7 cellular contexts compared by ENCODE assay signal in genomic region chr4:140326395-140326993, GRCh38. TPM values are rescaled to one million over a fixed set of nuclear protein-coding genes. Genes with fewer than 3 reads are reported as not detected.
DNase-seq lines count a peak whose midpoint lies in the region; ATAC-seq, FAIRE-seq and TF ChIP-seq lines count a peak whose summit lies in the region.

No MANE protein-coding gene starts in this region.

- ATAC-seq in body of pancreas (no peak), upper lobe of right lung (peak; percentile 83), HG03442 (IDR thresholded peaks at IDR 0.05; ENCODE audit: unreplicated experiment) (no peak)

- H3K4me1 ChIP-seq in body of pancreas (no peaks in the 10 kb centered on the region), keratinocyte (ENCODE audit: control insufficient read depth, extremely low read depth, insufficient read depth, low read length) (no peaks in the 10 kb centered on the region), upper lobe of right lung (no peaks in the 10 kb centered on the region)

- intact Hi-C loops in body of pancreas (cut with DNase I) (no loop called here), upper lobe of right lung (cut with DNase I) (no loop called here)

- H3K9me1 ChIP-seq in keratinocyte (ENCODE audit: control insufficient read depth, extremely low read depth, insufficient read depth, low read length): no peaks in the 10 kb centered on the region

- WGBS in body of pancreas, 2 donors: 44 to 60% methylated on average over 2 of the region's 2 CpGs

- H3K27me3 ChIP-seq in body of pancreas (no peaks in the 10 kb centered on the region), keratinocyte (ENCODE audit: control insufficient read depth, extremely low read depth, insufficient read depth, low read length) (no peaks in the 10 kb centered on the region), upper lobe of right lung (no peaks in the 10 kb centered on the region)

- H3K79me2 ChIP-seq in keratinocyte (ENCODE audit: control insufficient read depth, insufficient read depth, low read length): no peaks in the 10 kb centered on the region

- TF ChIP-seq CTCF in body of pancreas (IDR thresholded peaks at IDR 0.05): peak; percentile 44 to 64 (median 51)
- peak; percentile 47 to 63 (median 54) for TF ChIP-seq CTCF in keratinocyte (optimal IDR thresholded peaks at IDR 0.05 in 1 of 3, IDR thresholded peaks at IDR 0.05 in 1 of 3, conservative IDR thresholded peaks at IDR 0.05 in 1 of 3; ENCODE audit: extremely low read depth in 1 of 3, insufficient read depth in 2 of 3, low read length in 3 of 3)
- peak; percentile 61 for TF ChIP-seq CTCF in upper lobe of right lung (IDR thresholded peaks at IDR 0.05)

- dilution Hi-C loops in keratinocyte (cut with MboI; ENCODE audit: extremely low pct_ligation_motif_present, low sequenced_read_pairs): no loop called here

- no peak overlapping the region for H2AFZ ChIP-seq in keratinocyte (ENCODE audit: control insufficient read depth, low read length)

- H3K9me3 ChIP-seq in body of pancreas: no peaks in the 10 kb centered on the region
- no peaks in the 10 kb centered on the region for H3K9me3 ChIP-seq in keratinocyte (ENCODE audit: control insufficient read depth, low read depth, low read length)
- no peaks in the 10 kb centered on the region for H3K9me3 ChIP-seq in upper lobe of right lung

- DNase-seq in GM04504 (ENCODE audit: low read depth): peak; percentile 18
- peak; percentile 10 for DNase-seq in NCI-H1105 (lab: John Stamatoyannopoulos, UW)
- peak in 3 of 4 donors; percentile 26 to 47 (median 39) for DNase-seq in body of pancreas
- no peak for DNase-seq in keratinocyte (ENCODE audit: low read depth, low spot score)
- DNase-seq in upper lobe of right lung: no peak
- no peak for DNase-seq in stimulated activated CD4-positive, alpha-beta T cell treated with anti-CD3 and anti-CD28 coated beads, Interleukin-2, amount 100 ng/mL, for 48 hours

- H3K36me3 ChIP-seq in body of pancreas (replicated peaks in 1 of 2; ENCODE audit: insufficient read depth in 1 of 2, low read depth in 2 of 2): no peaks in the 10 kb centered on the region
- H3K36me3 ChIP-seq in keratinocyte (ENCODE audit: control insufficient read depth in 2 of 2, extremely low read depth in 1 of 2, insufficient read depth in 2 of 2, low read length in 2 of 2): no peaks in the 10 kb centered on the region
- H3K36me3 ChIP-seq in upper lobe of right lung: no peaks in the 10 kb centered on the region

- H4K20me1 ChIP-seq in keratinocyte (ENCODE audit: control insufficient read depth, extremely low read depth, insufficient read depth, low read length): no peaks in the 10 kb centered on the region

- H3K9ac ChIP-seq in keratinocyte (ENCODE audit: control insufficient read depth, extremely low read depth, insufficient read depth, low read length): no peak overlapping the region

- no peak for TF ChIP-seq POLR2A in body of pancreas (IDR thresholded peaks at IDR 0.05)

- H3K27ac ChIP-seq in body of pancreas (no peak overlapping the region), keratinocyte (ENCODE audit: control insufficient read depth, insufficient read depth, low read length) (no peak overlapping the region), upper lobe of right lung (no peak overlapping the region)

- H3K4me3 ChIP-seq in body of pancreas: no peak overlapping the region
- H3K4me3 ChIP-seq in keratinocyte (ENCODE audit: control insufficient read depth in 2 of 3, extremely low read depth in 1 of 3, insufficient read depth in 2 of 3, low read depth in 1 of 3, low read length in 3 of 3): no peak overlapping the region
- no peak overlapping the region for H3K4me3 ChIP-seq in upper lobe of right lung

- no peak for FAIRE-seq in keratinocyte (lab: Jason Lieb, UNC)

- no peak overlapping the region for H3K4me2 ChIP-seq in keratinocyte (ENCODE audit: control insufficient read depth, extremely low read depth, insufficient read depth, low read depth, low read length)

RNA-seq across cellular contexts. Expression of gene SCOC, which starts 47.0 kb away (rescaled TPM):
- total RNA-seq in body of pancreas (10 to 100 TPM; 28.7 to 36.1 TPM), upper lobe of right lung (45.4 TPM)
- polyA plus RNA-seq in keratinocyte: 47.2 to 92.1 TPM (median 49.9 TPM) in 3 replicates
- polyA plus RNA-seq in keratinocyte (2011; ENCODE audit: low read depth): 21.9 TPM
- polyA plus RNA-seq in keratinocyte (2011; cell fraction: cytosol; rRNA removed): 57.1 and 96.5 TPM in 2 replicates
- 21.0 and 29.1 TPM in 2 replicates for polyA plus RNA-seq in keratinocyte (2011; cell fraction: nucleus; rRNA removed)
- 39.0 and 56.6 TPM in 2 replicates for polyA plus RNA-seq in keratinocyte (2012; ENCODE audit: low replicate concordance)
- polyA minus RNA-seq in keratinocyte: 1.2 to 14.2 TPM (median 8.3 TPM) in 3 replicates
- polyA minus RNA-seq in keratinocyte (2011; cell fraction: cytosol; rRNA and poly(A)+ RNA removed): 27.8 TPM
- polyA minus RNA-seq in keratinocyte (2011; cell fraction: nucleus; rRNA and poly(A)+ RNA removed): 4.9 and 9.6 TPM in 2 replicates

Comparison
In these comparisons a context has a peak if more than half of its experiments do, and no peak if none do; other contexts are left out.
1. DNase-seq: peak in GM04504 (single experiment), NCI-H1105 (single experiment) and body of pancreas (3 of 4); none in keratinocyte (single experiment), upper lobe of right lung (single experiment) and stimulated activated CD4-positive, alpha-beta T cell treated with anti-CD3 and anti-CD28 coated beads, Interleukin-2, amount 100 ng/mL, for 48 hours (0 of 2).
2. Peak in every context shown above with its lines, with median percentiles within 50 percentile points of each other: CTCF ChIP-seq.